Comparison of ENCODE assay signal across 2 cellular contexts in the genomic region with DNA sequence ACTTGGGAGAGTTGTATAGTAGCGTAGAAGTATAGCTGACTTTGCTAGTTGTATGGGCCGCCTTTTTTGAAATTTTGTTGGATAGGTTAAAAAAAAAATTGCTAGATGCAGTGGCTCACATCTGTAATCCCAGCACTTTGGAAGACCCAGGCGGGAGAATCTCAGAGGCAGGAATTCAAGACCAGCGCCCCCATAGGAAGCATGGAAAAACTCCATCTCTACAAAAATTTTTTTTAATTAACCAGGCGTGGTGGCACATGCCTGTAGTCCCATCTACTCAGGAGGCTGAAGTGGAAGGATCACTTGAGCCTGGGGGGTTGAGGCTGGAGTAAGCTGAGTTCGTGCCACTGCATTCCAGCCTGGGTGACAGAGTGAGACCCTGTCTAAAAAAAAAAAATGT.
TF ChIP-seq lines count a peak whose summit lies in the region.

No MANE protein-coding gene starts in this region.

TF ChIP-seq in SK-N-SH, 30 proteins besides CTCF, POLR2A, EP300 and RAD21:
- TF ChIP-seq TAF1 (IDR thresholded peaks at IDR 0.05; ENCODE audit: borderline replicate concordance, low read depth, low read length) (no peak), TCF12 (IDR thresholded peaks at IDR 0.05) (no peak)
- TF ChIP-seq, protein P1, sequence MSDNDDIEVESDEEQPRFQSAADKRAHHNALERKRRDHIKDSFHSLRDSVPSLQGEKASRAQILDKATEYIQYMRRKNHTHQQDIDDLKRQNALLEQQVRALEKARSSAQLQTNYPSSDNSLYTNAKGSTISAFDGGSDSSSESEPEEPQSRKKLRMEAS (IDR thresholded peaks at IDR 0.05; ENCODE audit: low read depth) = no peak

TF ChIP-seq in SK-N-SH treated with all-trans-retinoic acid at 6 μM for 48 hours, 23 proteins besides CTCF, POLR2A, EP300 and RAD21:
- no peak for TF ChIP-seq RARB (CRISPR knock-in tag; IDR thresholded peaks at IDR 0.05)
- TF ChIP-seq, protein P2, sequence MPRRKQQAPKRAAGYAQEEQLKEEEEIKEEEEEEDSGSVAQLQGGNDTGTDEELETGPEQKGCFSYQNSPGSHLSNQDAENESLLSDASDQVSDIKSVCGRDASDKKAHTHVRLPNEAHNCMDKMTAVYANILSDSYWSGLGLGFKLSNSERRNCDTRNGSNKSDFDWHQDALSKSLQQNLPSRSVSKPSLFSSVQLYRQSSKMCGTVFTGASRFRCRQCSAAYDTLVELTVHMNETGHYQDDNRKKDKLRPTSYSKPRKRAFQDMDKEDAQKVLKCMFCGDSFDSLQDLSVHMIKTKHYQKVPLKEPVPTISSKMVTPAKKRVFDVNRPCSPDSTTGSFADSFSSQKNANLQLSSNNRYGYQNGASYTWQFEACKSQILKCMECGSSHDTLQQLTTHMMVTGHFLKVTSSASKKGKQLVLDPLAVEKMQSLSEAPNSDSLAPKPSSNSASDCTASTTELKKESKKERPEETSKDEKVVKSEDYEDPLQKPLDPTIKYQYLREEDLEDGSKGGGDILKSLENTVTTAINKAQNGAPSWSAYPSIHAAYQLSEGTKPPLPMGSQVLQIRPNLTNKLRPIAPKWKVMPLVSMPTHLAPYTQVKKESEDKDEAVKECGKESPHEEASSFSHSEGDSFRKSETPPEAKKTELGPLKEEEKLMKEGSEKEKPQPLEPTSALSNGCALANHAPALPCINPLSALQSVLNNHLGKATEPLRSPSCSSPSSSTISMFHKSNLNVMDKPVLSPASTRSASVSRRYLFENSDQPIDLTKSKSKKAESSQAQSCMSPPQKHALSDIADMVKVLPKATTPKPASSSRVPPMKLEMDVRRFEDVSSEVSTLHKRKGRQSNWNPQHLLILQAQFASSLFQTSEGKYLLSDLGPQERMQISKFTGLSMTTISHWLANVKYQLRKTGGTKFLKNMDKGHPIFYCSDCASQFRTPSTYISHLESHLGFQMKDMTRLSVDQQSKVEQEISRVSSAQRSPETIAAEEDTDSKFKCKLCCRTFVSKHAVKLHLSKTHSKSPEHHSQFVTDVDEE (CRISPR knock-in tag; IDR thresholded peaks at IDR 0.05) = no peak
- TF ChIP-seq GLIS3 (CRISPR knock-in tag; IDR thresholded peaks at IDR 0.05) = no peak
- TF ChIP-seq, protein P3, sequence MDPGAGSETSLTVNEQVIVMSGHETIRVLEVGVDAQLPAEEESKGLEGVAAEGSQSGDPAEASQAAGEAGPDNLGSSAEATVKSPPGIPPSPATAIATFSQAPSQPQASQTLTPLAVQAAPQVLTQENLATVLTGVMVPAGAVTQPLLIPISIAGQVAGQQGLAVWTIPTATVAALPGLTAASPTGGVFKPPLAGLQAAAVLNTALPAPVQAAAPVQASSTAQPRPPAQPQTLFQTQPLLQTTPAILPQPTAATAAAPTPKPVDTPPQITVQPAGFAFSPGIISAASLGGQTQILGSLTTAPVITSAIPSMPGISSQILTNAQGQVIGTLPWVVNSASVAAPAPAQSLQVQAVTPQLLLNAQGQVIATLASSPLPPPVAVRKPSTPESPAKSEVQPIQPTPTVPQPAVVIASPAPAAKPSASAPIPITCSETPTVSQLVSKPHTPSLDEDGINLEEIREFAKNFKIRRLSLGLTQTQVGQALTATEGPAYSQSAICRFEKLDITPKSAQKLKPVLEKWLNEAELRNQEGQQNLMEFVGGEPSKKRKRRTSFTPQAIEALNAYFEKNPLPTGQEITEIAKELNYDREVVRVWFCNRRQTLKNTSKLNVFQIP (CRISPR knock-in tag; IDR thresholded peaks at IDR 0.05; ENCODE audit: borderline replicate concordance, low read depth) = no peak
- TF ChIP-seq ISL1 (CRISPR knock-in tag; IDR thresholded peaks at IDR 0.05) = no peak
- TF ChIP-seq PPARA (CRISPR knock-in tag; IDR thresholded peaks at IDR 0.05; ENCODE audit: borderline replicate concordance) = no peak
- TF ChIP-seq ZNF70 (CRISPR knock-in tag; IDR thresholded peaks at IDR 0.05) = no peak
- TF ChIP-seq, protein P4, sequence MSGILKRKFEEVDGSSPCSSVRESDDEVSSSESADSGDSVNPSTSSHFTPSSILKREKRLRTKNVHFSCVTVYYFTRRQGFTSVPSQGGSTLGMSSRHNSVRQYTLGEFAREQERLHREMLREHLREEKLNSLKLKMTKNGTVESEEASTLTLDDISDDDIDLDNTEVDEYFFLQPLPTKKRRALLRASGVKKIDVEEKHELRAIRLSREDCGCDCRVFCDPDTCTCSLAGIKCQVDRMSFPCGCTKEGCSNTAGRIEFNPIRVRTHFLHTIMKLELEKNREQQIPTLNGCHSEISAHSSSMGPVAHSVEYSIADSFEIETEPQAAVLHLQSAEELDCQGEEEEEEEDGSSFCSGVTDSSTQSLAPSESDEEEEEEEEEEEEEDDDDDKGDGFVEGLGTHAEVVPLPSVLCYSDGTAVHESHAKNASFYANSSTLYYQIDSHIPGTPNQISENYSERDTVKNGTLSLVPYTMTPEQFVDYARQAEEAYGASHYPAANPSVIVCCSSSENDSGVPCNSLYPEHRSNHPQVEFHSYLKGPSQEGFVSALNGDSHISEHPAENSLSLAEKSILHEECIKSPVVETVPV (CRISPR knock-in tag; IDR thresholded peaks at IDR 0.05) = no peak
- no peak for TF ChIP-seq ARNTL (CRISPR knock-in tag; IDR thresholded peaks at IDR 0.05; ENCODE audit: borderline replicate concordance, low read depth)
- TF ChIP-seq ZNF8 (CRISPR knock-in tag; IDR thresholded peaks at IDR 0.05) = no peak
- TF ChIP-seq ZNF565 (CRISPR knock-in tag; conservative IDR thresholded peaks at IDR 0.05; ENCODE audit: low read depth) = no peak
- TF ChIP-seq, protein P5, sequence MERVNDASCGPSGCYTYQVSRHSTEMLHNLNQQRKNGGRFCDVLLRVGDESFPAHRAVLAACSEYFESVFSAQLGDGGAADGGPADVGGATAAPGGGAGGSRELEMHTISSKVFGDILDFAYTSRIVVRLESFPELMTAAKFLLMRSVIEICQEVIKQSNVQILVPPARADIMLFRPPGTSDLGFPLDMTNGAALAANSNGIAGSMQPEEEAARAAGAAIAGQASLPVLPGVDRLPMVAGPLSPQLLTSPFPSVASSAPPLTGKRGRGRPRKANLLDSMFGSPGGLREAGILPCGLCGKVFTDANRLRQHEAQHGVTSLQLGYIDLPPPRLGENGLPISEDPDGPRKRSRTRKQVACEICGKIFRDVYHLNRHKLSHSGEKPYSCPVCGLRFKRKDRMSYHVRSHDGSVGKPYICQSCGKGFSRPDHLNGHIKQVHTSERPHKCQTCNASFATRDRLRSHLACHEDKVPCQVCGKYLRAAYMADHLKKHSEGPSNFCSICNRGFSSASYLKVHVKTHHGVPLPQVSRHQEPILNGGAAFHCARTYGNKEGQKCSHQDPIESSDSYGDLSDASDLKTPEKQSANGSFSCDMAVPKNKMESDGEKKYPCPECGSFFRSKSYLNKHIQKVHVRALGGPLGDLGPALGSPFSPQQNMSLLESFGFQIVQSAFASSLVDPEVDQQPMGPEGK (CRISPR knock-in tag; IDR thresholded peaks at IDR 0.05; ENCODE audit: borderline replicate concordance) = no peak
- no peak for TF ChIP-seq TOX (CRISPR knock-in tag; IDR thresholded peaks at IDR 0.05; ENCODE audit: borderline replicate concordance)
- TF ChIP-seq SNAI2 (CRISPR knock-in tag; IDR thresholded peaks at IDR 0.05) = no peak
- TF ChIP-seq OSR1 (CRISPR knock-in tag; IDR thresholded peaks at IDR 0.05) = no peak
- TF ChIP-seq ESRRG (CRISPR knock-in tag; IDR thresholded peaks at IDR 0.05) = no peak
- TF ChIP-seq, protein P6, sequence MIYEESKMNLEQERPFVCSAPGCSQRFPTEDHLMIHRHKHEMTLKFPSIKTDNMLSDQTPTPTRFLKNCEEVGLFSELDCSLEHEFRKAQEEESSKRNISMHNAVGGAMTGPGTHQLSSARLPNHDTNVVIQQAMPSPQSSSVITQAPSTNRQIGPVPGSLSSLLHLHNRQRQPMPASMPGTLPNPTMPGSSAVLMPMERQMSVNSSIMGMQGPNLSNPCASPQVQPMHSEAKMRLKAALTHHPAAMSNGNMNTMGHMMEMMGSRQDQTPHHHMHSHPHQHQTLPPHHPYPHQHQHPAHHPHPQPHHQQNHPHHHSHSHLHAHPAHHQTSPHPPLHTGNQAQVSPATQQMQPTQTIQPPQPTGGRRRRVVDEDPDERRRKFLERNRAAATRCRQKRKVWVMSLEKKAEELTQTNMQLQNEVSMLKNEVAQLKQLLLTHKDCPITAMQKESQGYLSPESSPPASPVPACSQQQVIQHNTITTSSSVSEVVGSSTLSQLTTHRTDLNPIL (CRISPR knock-in tag; IDR thresholded peaks at IDR 0.05; ENCODE audit: low read depth) = no peak
- TF ChIP-seq BACH2 (CRISPR knock-in tag; IDR thresholded peaks at IDR 0.05; ENCODE audit: borderline replicate concordance) = no peak
- TF ChIP-seq ZFP3 (CRISPR knock-in tag; IDR thresholded peaks at IDR 0.05) = no peak
- TF ChIP-seq ZC3H10 (CRISPR knock-in tag; IDR thresholded peaks at IDR 0.05) = no peak
